Comparison of ENCODE assay signal across 1 cellular context in the genomic region with DNA sequence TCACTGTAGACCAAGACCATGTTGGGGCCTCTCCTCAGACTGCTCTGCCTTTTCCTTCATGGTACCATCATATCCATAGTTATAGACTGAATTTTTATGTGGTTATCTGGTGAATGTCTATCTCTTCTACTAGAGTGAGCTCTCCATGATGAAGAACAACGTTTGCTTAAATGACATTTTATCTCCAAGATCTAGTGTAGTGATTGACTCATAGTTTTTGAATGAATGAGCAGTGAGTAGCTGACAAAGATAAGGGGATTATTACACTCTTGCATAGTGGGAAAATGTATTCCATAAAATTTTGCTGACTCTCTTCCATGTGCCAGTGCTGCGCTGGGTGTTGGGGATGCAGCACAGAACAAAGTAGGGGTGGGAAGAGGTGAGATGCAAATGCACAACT.
TF ChIP-seq lines count a peak whose summit lies in the region.

No MANE protein-coding gene starts in this region.

TF ChIP-seq in endothelial cell of umbilical vein, 7 proteins besides CTCF, POLR2A, EP300 and RAD21 (continued from another document):
- TF ChIP-seq JUN (IDR thresholded peaks at IDR 0.05; ENCODE audit: borderline replicate concordance, insufficient read depth, insufficient read length, low read depth): no peak
- peak; percentile 96 for TF ChIP-seq GATA2 (IDR thresholded peaks at IDR 0.05; ENCODE audit: insufficient read depth, insufficient read length, low read depth, low read length)
- peak; percentile 47 for TF ChIP-seq FOS (IDR thresholded peaks at IDR 0.05; ENCODE audit: borderline replicate concordance, insufficient read depth, low read length)
- no peak for TF ChIP-seq POLR2AphosphoS5 (IDR thresholded peaks at IDR 0.05; ENCODE audit: insufficient read depth, low read depth, low read length)
- TF ChIP-seq, protein P1, sequence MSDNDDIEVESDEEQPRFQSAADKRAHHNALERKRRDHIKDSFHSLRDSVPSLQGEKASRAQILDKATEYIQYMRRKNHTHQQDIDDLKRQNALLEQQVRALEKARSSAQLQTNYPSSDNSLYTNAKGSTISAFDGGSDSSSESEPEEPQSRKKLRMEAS (IDR thresholded peaks at IDR 0.05; ENCODE audit: insufficient read depth, insufficient read length): no peak
- TF ChIP-seq MYC (IDR thresholded peaks at IDR 0.05; ENCODE audit: low read depth, low read length): no peak
